Comparison of ENCODE assay signal across 12 cellular contexts in the genomic region with DNA sequence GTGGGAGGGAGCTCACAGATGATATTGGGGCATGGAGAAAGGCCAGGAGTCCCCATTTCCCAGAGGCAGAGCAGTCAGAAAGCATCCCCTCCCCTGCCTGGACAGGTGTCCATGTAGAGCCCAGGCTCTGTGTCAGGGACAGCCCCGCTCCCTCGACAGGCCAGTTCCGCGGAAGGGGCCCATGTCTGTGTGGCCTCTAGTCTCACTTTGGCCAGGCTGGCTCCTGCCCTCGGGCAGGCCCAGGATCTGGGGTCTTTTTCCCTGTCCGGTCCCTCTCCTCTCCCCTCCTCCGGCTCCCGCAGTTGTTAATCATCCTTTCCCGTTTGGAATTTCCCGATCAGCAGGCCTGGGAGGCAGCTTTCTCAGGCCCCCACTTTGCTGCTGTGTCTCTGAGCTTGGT.
"Had no signal": no experiment of that assay in that cellular context is flagged by ENCODE, and none has a peak within 500 bp of the region (broad histone marks: within the 10 kb centered on the region; RNA-seq: fewer than 3 reads in every experiment).

No MANE protein-coding gene starts in this region.

- H2AFZ ChIP-seq: hepatocyte had no signal

- H3K27ac ChIP-seq: heart right ventricle, hepatocyte, left lung, lower lobe of right lung, neutrophil, parathyroid adenoma, psoas muscle, thoracic aorta, tibial artery, upper lobe of right lung had no signal

- H3K4me1 ChIP-seq: parathyroid adenoma, psoas muscle, upper lobe of right lung had no signal

- H3K36me3 ChIP-seq: heart right ventricle, left lung, lower lobe of right lung, neutrophil, sigmoid colon, thoracic aorta, tibial artery, upper lobe of right lung had no signal

- FAIRE-seq: small intestine had no signal

- H3K9ac ChIP-seq: parathyroid adenoma had no signal

- H3K9me3 ChIP-seq: heart right ventricle, left lung, lower lobe of right lung, neutrophil, psoas muscle, sigmoid colon, thoracic aorta, tibial artery, upper lobe of right lung had no signal

- H3K4me3 ChIP-seq: heart right ventricle, hepatocyte, left lung, lower lobe of right lung, psoas muscle, sigmoid colon, thoracic aorta, tibial artery, upper lobe of right lung had no signal

- H3K79me2 ChIP-seq: hepatocyte, parathyroid adenoma had no signal
